Comparison of ENCODE assay signal across 8 cellular contexts in the genomic region with DNA sequence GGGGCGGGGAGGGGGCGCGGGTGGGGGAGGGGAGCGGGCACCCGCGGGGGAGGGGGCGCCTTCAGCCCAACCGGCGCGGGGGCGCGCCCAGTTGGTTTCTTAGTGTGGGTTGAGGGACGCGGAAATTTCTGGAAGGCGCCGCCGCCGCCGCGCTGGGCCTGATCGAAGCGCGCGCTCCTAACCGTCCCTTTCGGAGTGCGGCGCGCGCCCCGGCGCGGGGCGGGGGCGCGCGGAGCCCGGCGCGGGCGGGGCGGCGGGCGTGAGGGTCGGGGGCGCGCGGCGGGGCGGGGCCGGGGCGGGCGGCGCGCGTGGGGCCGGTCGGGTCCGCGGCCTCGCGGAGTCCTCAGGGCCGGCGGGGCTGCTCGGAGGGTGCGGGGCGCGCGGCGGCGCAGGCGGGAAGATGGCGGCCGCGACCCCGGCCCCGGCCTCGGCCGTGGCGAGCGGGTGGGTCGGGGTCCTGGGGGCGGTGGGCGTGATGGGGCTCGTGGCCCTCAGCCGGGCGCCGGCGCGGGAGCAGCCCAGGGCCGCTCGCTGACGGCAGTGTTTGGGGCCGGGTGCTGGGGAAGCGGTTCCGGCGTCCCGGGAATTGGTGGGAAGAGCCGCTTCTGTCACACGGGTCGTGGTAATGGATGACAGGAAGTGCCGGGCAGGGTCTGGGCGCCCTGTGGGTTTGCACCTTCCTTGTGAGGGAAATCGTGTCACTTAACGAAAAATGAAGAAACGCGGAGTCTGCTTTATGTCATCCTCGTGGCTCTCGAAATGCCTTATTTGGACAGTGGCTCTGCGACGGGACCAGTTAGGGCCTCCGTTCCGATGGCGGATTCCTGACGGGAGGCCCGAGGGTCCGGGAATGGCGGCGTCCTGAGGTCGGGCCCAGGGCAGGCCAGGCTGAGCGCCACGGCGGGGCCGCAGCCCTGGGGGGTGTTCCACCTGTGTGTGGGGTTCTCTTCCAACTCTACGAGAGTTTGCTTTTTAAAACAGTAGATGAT. TPM values are rescaled to one million over a fixed set of nuclear protein-coding genes. Genes with fewer than 3 reads are reported as not detected.
DNase-seq lines count a peak whose midpoint lies in the region; ATAC-seq and TF ChIP-seq lines count a peak whose summit lies in the region.

No MANE protein-coding gene starts in this region.

- H3K4me1 ChIP-seq in GM23338 (ENCODE audit: insufficient read depth): peaks cover 52% of the 10 kb centered on the region
- H3K4me1 ChIP-seq in SK-N-SH (ENCODE audit: control insufficient read depth in 1 of 2, insufficient read depth in 2 of 2, low read depth in 1 of 2, low read length in 1 of 2): peaks cover 0 to 9% of the 10 kb centered on the region in 2 experiments; a peak in 1 of 4 replicates
- H3K4me1 ChIP-seq in trophoblast cell (ENCODE audit: control insufficient read depth in 1 of 2, insufficient read depth in 2 of 2, low read length in 2 of 2): peaks cover 11 to 13% of the 10 kb centered on the region in 2 experiments

- H3K4me2 ChIP-seq in GM23338 (peak overlapping the region; percentile 85), SK-N-SH (peak overlapping the region; percentile 76), trophoblast cell (ENCODE audit: low read length) (peak overlapping the region; percentile 60)

- peaks cover 19% of the 10 kb centered on the region for H3K9me3 Mint-ChIP-seq in GM23338

- peak overlapping the region; percentile 5 for H4K12ac ChIP-seq in trophoblast cell (ENCODE audit: low read depth, low read length)

- no peak for TF ChIP-seq RAD21 in SK-N-SH (IDR thresholded peaks at IDR 0.05; ENCODE audit: low read length)

- H3K36me3 Mint-ChIP-seq in GM23338 (ENCODE audit: low read depth): peaks cover 40% of the 10 kb centered on the region

- no peak overlapping the region for H2AFZ ChIP-seq in GM23338
- no peak overlapping the region; the same call in 1 of the 2 replicates for H2AFZ ChIP-seq in SK-N-SH (ENCODE audit: low read depth)
- H2AFZ ChIP-seq in trophoblast cell (ENCODE audit: insufficient read depth, low read length, poor library complexity): peak overlapping the region; percentile 43

- POLR2A ChIA-PET in SK-N-SH (lab: Yijun Ruan, JAX): interaction anchor here (0.6 to 1.3 kb wide), 2 partner anchors 83 to 207 kb away, joined by 3 read pairs; no protein-coding TSS in a partner anchor

- CTCF ChIA-PET in SK-N-SH (lab: Yijun Ruan, JAX): no interaction called here

- peak overlapping the region; percentile 8 for H3K18ac ChIP-seq in trophoblast cell (ENCODE audit: low read length)

- H4K20me1 ChIP-seq in GM23338 (replicated peaks; ENCODE audit: insufficient read depth) (no peaks in the 10 kb centered on the region), SK-N-SH (ENCODE audit: insufficient read depth) (no peaks in the 10 kb centered on the region)

- peak overlapping the region; percentile 81 for H2BK120ac ChIP-seq in trophoblast cell (ENCODE audit: insufficient read depth, low read length, poor library complexity)

- H2BK5ac ChIP-seq in trophoblast cell (ENCODE audit: low read depth, low read length, poor library complexity): peak overlapping the region; percentile 94

- WGBS in SK-N-SH (ENCODE audit: low lambda C conversion rate): 2% methylated on average over 16 of the region's 125 CpGs
- WGBS in trophoblast cell (ENCODE audit: extremely low coverage, insufficient coverage, insufficient read length): no CpG with 5 or more reads among the region's 125 CpGs

- intact Hi-C loops in cardiac septum (cut with DNase I): loop anchor here (5.0 kb wide), 1 partner anchor 83 kb away; the partner anchor contains the start of gene NDUFV3

- H4K8ac ChIP-seq in trophoblast cell (ENCODE audit: low read depth, low read length): peak overlapping the region; percentile 91

- H3K4me1 Mint-ChIP-seq in GM23338: peaks cover 52% of the 10 kb centered on the region

- peak overlapping the region; percentile 90 for H4K91ac ChIP-seq in trophoblast cell (ENCODE audit: low read depth, low read length)

- TF ChIP-seq EP300 in SK-N-SH (IDR thresholded peaks at IDR 0.05; ENCODE audit: borderline replicate concordance in 1 of 2, low read depth in 1 of 2, low read length in 1 of 2): no peak

- peak overlapping the region; percentile 55 for H2AK5ac ChIP-seq in trophoblast cell (ENCODE audit: low read length)

- H3K79me1 ChIP-seq in trophoblast cell (ENCODE audit: low read length): peaks cover 15% of the 10 kb centered on the region

- H3K23ac ChIP-seq in trophoblast cell (ENCODE audit: low read length): no peak overlapping the region

- peak overlapping the region; percentile 86 for H3K4me3 Mint-ChIP-seq in GM23338

- peaks cover 23% of the 10 kb centered on the region for H3K27me3 Mint-ChIP-seq in GM23338 (ENCODE audit: insufficient read depth, low read depth, poor library complexity)

- H3F3A ChIP-seq in GM23338 (replicated peaks; ENCODE audit: low read depth): peaks cover 17% of the 10 kb centered on the region; the same call in 1 of the 2 replicates
- peaks cover 3% of the 10 kb centered on the region for H3F3A ChIP-seq in SK-N-SH (replicated peaks; ENCODE audit: insufficient read depth)

- H3K36me3 ChIP-seq in GM23338 (ENCODE audit: insufficient read depth) (peaks cover 18% of the 10 kb centered on the region), SK-N-SH (replicated peaks in 1 of 2; ENCODE audit: control insufficient read depth in 1 of 2, insufficient read depth in 2 of 2, low read length in 1 of 2) (peaks cover 0 to 7% of the 10 kb centered on the region in 2 experiments), trophoblast cell (ENCODE audit: control insufficient read depth in 1 of 2, insufficient read depth in 2 of 2, low read length in 2 of 2) (peaks cover 0 to 3% of the 10 kb centered on the region in 2 experiments)

- H3K27ac ChIP-seq in GM23338 (ENCODE audit: low read depth) (peak overlapping the region; percentile 96), SK-N-SH (ENCODE audit: low read depth in 2 of 2, low read length in 1 of 2) (peak overlapping the region; percentile 88), trophoblast cell (ENCODE audit: low read depth, low read length) (peak overlapping the region; percentile 97)

- DNase-seq in GM03348 (ENCODE audit: low spot score) (peak; percentile 94), GM23338 (ENCODE audit: low spot score) (peak; percentile 63), Kasumi-1 (lab: John Stamatoyannopoulos, UW) (peak; percentile 47 to 54), SK-N-SH (peak; percentile 92), cardiac septum (ENCODE audit: low spot score) (peak; percentile 85), trophoblast cell (peak; percentile 59 to 76), ureter (ENCODE audit: low spot score) (peak; percentile 69)
- peak; percentile 25 for DNase-seq in activated naive CD8-positive, alpha-beta T cell treated with anti-CD3 and anti-CD28 coated beads, Interleukin-2, amount 50 U/mL, for 16 hours (ENCODE audit: low read depth, low spot score)

- H3K27me3 ChIP-seq in GM23338 (ENCODE audit: insufficient read depth): no peaks in the 10 kb centered on the region
- H3K27me3 ChIP-seq in SK-N-SH (ENCODE audit: insufficient read depth): no peaks in the 10 kb centered on the region
- H3K27me3 ChIP-seq in trophoblast cell (ENCODE audit: insufficient read depth, low read length): no peaks in the 10 kb centered on the region

- H3K14ac ChIP-seq in trophoblast cell (ENCODE audit: low read length): peak overlapping the region; percentile 92

- peak; percentile 9 for ATAC-seq in GM23338

- H3K9ac ChIP-seq in SK-N-SH: peak overlapping the region; percentile 89
- H3K9ac ChIP-seq in trophoblast cell (ENCODE audit: low read length): peak overlapping the region; percentile 91

- H3K79me2 ChIP-seq in GM23338 (replicated peaks; ENCODE audit: insufficient read depth): peaks cover 50% of the 10 kb centered on the region
- H3K79me2 ChIP-seq in SK-N-SH (ENCODE audit: insufficient read depth): peaks cover 45% of the 10 kb centered on the region
- peaks cover 6% of the 10 kb centered on the region for H3K79me2 ChIP-seq in trophoblast cell (ENCODE audit: control insufficient read depth, insufficient read depth, low read length, poor library complexity)

- peak overlapping the region; percentile 45 for H2BK12ac ChIP-seq in trophoblast cell (ENCODE audit: low read length)

- H3K4ac ChIP-seq in trophoblast cell (ENCODE audit: low read depth, low read length): peak overlapping the region; percentile 94

- 0 out of 2 replicates have a peak, but pooled peaks cover 4% of the 10 kb centered on the region for H3K9me3 ChIP-seq in SK-N-SH
- H3K9me3 ChIP-seq in trophoblast cell (ENCODE audit: insufficient read depth, low read depth, low read length): no peaks in the 10 kb centered on the region

- H3K27ac Mint-ChIP-seq in GM23338: peak overlapping the region; percentile 91

- TF ChIP-seq CTCF in GM23338 (conservative IDR thresholded peaks at IDR 0.05; ENCODE audit: low read depth in 2 of 2) (no peak), SK-N-SH (IDR thresholded peaks at IDR 0.05) (no peak)

- H3K4me3 ChIP-seq in GM23338 (peak overlapping the region; percentile 83), SK-N-SH (ENCODE audit: low read depth in 2 of 2, low read length in 1 of 2) (peak overlapping the region; percentile 68 to 74), trophoblast cell (ENCODE audit: low read depth, low read length) (peak overlapping the region; percentile 77)

- peaks cover 3% of the 10 kb centered on the region; the same call in 1 of the 2 replicates for H3K9me2 ChIP-seq in GM23338 (ENCODE audit: insufficient read depth)
- no peaks in the 10 kb centered on the region for H3K9me2 ChIP-seq in SK-N-SH

TF ChIP-seq in GM23338, 12 proteins besides CTCF, POLR2A, EP300 and RAD21 (continues in another document):
- peak; percentile 32; the same call in 1 of the 2 replicates for TF ChIP-seq POLR2AphosphoS5 (IDR thresholded peaks at IDR 0.05; ENCODE audit: low read depth)
- TF ChIP-seq CREB1 (CRISPR knock-in tag; IDR thresholded peaks at IDR 0.05; ENCODE audit: low read depth): no peak

TF ChIP-seq in SK-N-SH, 30 proteins besides CTCF, POLR2A, EP300 and RAD21 (continues in another document):
- TF ChIP-seq CHD2 (IDR thresholded peaks at IDR 0.05; ENCODE audit: low read length, partially characterized antibody) (peak; percentile 7), MXI1 (IDR thresholded peaks at IDR 0.05; ENCODE audit: low read depth, low read length) (peak; percentile 63; the same call in 1 of the 2 replicates), FOXM1 (IDR thresholded peaks at IDR 0.05; ENCODE audit: low read depth) (no peak)

RNA-seq across cellular contexts. Expression of gene PKNOX1, which starts 0.8 kb away (rescaled TPM):
- 21.9 and 29.9 TPM in 2 replicates for total RNA-seq in GM23338 (2014; rRNA removed; shearing (Covaris generic))
- 76.7 and 79.9 TPM in 2 replicates for polyA plus RNA-seq in GM23338 (2016; fragmentation: Nextera tagmentation; extraction: Ambion mirVana)
- polyA plus RNA-seq in SK-N-SH (2012; rRNA removed): 17.8 and 21.7 TPM in 2 replicates
- 11.2 and 19.4 TPM in 2 replicates for polyA plus RNA-seq in SK-N-SH (2012; cell fraction: cytosol; rRNA removed)
- polyA plus RNA-seq in SK-N-SH (2012; cell fraction: nucleus; rRNA removed): 18.7 and 20.5 TPM in 2 replicates
- 11.3 TPM for total RNA-seq in cardiac septum
- polyA plus RNA-seq in trophoblast cell (2013): 13.4 and 13.7 TPM in 2 replicates
- 34.5 TPM for total RNA-seq in ureter

RNA-seq across cellular contexts. Expression of gene ERVH48-1, which starts 49.7 kb away (rescaled TPM):
- total RNA-seq in GM23338 (2014; rRNA removed; shearing (Covaris generic)): 37.0 and 44.2 TPM in 2 replicates
- 31.7 and 34.1 TPM in 2 replicates for polyA plus RNA-seq in GM23338 (2016; fragmentation: Nextera tagmentation; extraction: Ambion mirVana)
- not detected in 2 replicates for polyA plus RNA-seq in SK-N-SH (2012; rRNA removed)
- not detected in 2 replicates for polyA plus RNA-seq in SK-N-SH (2012; cell fraction: cytosol; rRNA removed)
- not detected in 2 replicates for polyA plus RNA-seq in SK-N-SH (2012; cell fraction: nucleus; rRNA removed)
- total RNA-seq in cardiac septum: not detected
- polyA plus RNA-seq in trophoblast cell (2013): 132 and 143 TPM in 2 replicates
- total RNA-seq in ureter: not detected

Comparison
In these comparisons a context has a peak if more than half of its experiments do, and no peak if none do; other contexts are left out.
1. Peak in every context shown above with its lines: DNase-seq, ATAC-seq, H3K4me3 ChIP-seq and H3K27ac ChIP-seq.
2. DNase-seq: peak in every context shown above with its lines; median percentile 94 in GM03348; 92 in SK-N-SH; 85 in cardiac septum; 69 in ureter; 68 in trophoblast cell; 63 in GM23338; 50 in Kasumi-1; 25 in activated naive CD8-positive, alpha-beta T cell treated with anti-CD3 and anti-CD28 coated beads, Interleukin-2, amount 50 U/mL, for 16 hours.
3. RNA of gene ERVH48-1, which starts 49.7 kb away (total RNA-seq): 37.0 to 44.2 TPM in GM23338; not detected in cardiac septum (single experiment) and not detected in ureter (single experiment); every median in the first group is over 10 times any median in the second.